Comparison of ENCODE assay signal across 9 cellular contexts in the genomic region with DNA sequence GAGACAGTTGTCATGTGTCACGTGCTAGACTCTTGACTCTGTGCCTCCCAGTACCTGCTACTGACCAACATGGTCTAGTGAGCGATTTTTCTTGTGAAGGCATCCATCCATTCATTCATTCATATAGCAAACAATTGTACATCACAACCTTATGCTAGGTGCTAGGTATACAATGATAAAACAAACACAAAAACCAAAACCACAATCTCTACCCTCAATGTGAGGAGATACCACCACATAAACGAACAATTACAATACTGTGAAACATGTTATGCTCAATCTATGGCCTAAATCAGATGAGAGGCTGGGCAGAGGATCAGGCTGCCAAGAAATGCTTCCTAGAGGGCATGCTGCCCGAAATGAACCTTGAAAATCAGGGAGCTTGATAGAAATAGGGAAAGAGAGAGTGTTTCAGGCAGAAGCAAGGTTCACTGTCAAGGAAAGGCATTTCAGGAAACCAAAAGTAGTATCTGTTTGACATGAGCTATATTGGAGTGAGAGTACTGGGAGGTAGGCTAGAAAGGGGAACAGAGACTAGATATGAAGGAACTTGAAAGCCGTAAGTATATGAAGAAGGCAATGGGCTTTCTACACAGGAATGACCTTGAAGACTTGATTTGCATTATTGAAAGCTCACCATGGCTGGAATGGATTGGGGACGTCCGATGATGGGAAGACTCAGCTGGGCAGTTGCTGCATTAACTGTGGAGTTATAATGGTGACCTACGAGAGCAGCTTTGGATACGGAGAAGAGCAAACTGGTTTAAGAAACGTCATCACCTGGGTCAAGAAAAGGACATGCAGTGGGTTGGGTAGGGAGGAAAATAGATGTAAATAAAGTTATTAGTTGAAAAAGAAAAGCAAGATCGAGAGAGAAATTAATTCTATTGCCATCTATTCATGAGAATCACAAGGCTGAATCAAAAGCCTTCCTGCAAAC.
DNase-seq lines count a peak whose midpoint lies in the region; ATAC-seq and TF ChIP-seq lines count a peak whose summit lies in the region.
"Had no signal": no experiment of that assay in that cellular context is flagged by ENCODE, and none has a peak within 500 bp of the region (broad histone marks: within the 10 kb centered on the region; RNA-seq: fewer than 3 reads in every experiment).

No MANE protein-coding gene starts in this region.

- TF ChIP-seq POLR2A in heart left ventricle (IDR thresholded peaks at IDR 0.05) (no peak), upper lobe of left lung (IDR thresholded peaks at IDR 0.05) (no peak)

- no peak overlapping the region for H3K4me3 ChIP-seq in heart left ventricle
- H3K4me3 ChIP-seq in upper lobe of left lung, result no peak overlapping the region

- peak overlapping the region; percentile 82 for H3K27ac Mint-ChIP-seq in T-helper 2 cell treated with Interferon-gamma antibody and Interleukin-4, amounts not matched to agents 5 μg/mL and 100 μg/mL, for 36 hours

- peak overlapping the region; percentile 38 for H3K4me3 Mint-ChIP-seq in T-helper 2 cell treated with Interferon-gamma antibody and Interleukin-4, amounts not matched to agents 5 μg/mL and 100 μg/mL, for 36 hours

- DNase-seq in left cardiac atrium, result no peak
- DNase-seq in heart left ventricle, result no peak
- no peak for DNase-seq in T-helper 2 cell treated with Interferon-gamma antibody and Interleukin-4, amounts not matched to agents 5 μg/mL and 100 μg/mL, for 36 hours (ENCODE audit: low spot score)
- no peak for DNase-seq in upper lobe of left lung
- no peak for DNase-seq in HuH-7.5 (ENCODE audit: low spot score)
- no peak for DNase-seq in HuH-7 (ENCODE audit: low spot score)
- DNase-seq in NCI-H446 treated with DMSO at 0.1 percent for 48 hours (lab: John Stamatoyannopoulos, UW), result no peak
- DNase-seq: DND-41 had no signal

- no peak for TF ChIP-seq CTCF in heart left ventricle (IDR thresholded peaks at IDR 0.05)
- TF ChIP-seq CTCF in upper lobe of left lung (IDR thresholded peaks at IDR 0.05), result no peak

- H3K4me1 Mint-ChIP-seq in T-helper 2 cell treated with Interferon-gamma antibody and Interleukin-4, amounts not matched to agents 5 μg/mL and 100 μg/mL, for 36 hours (ENCODE audit: low read depth), result peaks cover 44% of the 10 kb centered on the region

- peaks cover 32% of the 10 kb centered on the region for H3K36me3 Mint-ChIP-seq in T-helper 2 cell treated with Interferon-gamma antibody and Interleukin-4, amounts not matched to agents 5 μg/mL and 100 μg/mL, for 36 hours (ENCODE audit: low read depth)

- H3K9me3 Mint-ChIP-seq in T-helper 2 cell treated with Interferon-gamma antibody and Interleukin-4, amounts not matched to agents 5 μg/mL and 100 μg/mL, for 36 hours, result peaks cover 5% of the 10 kb centered on the region

- TF ChIP-seq EP300 in upper lobe of left lung (IDR thresholded peaks at IDR 0.05), result no peak

- H3K36me3 ChIP-seq in heart left ventricle, result no peaks in the 10 kb centered on the region
- H3K36me3 ChIP-seq in upper lobe of left lung, result no peaks in the 10 kb centered on the region

- no peaks in the 10 kb centered on the region for H3K27me3 Mint-ChIP-seq in T-helper 2 cell treated with Interferon-gamma antibody and Interleukin-4, amounts not matched to agents 5 μg/mL and 100 μg/mL, for 36 hours (ENCODE audit: low read depth)

- H3K27me3 ChIP-seq in heart left ventricle (no peaks in the 10 kb centered on the region), upper lobe of left lung (no peaks in the 10 kb centered on the region)

- H3K4me1 ChIP-seq in heart left ventricle (peaks cover 0 to 53% (median 0%) of the 10 kb centered on the region in 12 donors), upper lobe of left lung (peaks cover 0 to 9% (median 5%) of the 10 kb centered on the region in 4 donors)

- H3K27ac ChIP-seq in heart left ventricle (peak overlapping the region in 3 of 12 donors; percentile 28 to 80 (median 43)), upper lobe of left lung (peak overlapping the region in 3 of 4 donors; percentile 40 to 57 (median 40))

- H3K9me3 ChIP-seq in heart left ventricle (peaks cover 0 to 5% (median 0%) of the 10 kb centered on the region in 12 donors), upper lobe of left lung (no peaks in the 10 kb centered on the region)

- intact Hi-C loops in left cardiac atrium (cut with DNase I) (no loop called here), heart left ventricle (cut with DNase I) (no loop called here)

- ATAC-seq in left cardiac atrium, result peak; percentile 51 to 57
- ATAC-seq in heart left ventricle, result no peak
- peak; percentile 72 for ATAC-seq in HG02943 (IDR thresholded peaks at IDR 0.05; ENCODE audit: low read depth, unreplicated experiment)
- peak in 1 of 2 donors; percentile 61 for ATAC-seq in upper lobe of left lung (ENCODE audit: low FRiP score in 2 of 2)

- WGBS in heart left ventricle, 4 donors, result 87 to 95% (median 94%) methylated on average over 11 of the region's 11 CpGs
- 81 to 88% methylated on average over 11 of the region's 11 CpGs for WGBS in upper lobe of left lung, 2 donors

Comparison
In these comparisons a context has a peak if more than half of its experiments do, and no peak if none do; other contexts are left out.
1. ATAC-seq: peak in left cardiac atrium (2 of 2) and HG02943 (single experiment); none in heart left ventricle (0 of 4).